26 cellular contexts compared by ENCODE assay signal in the genomic region with DNA sequence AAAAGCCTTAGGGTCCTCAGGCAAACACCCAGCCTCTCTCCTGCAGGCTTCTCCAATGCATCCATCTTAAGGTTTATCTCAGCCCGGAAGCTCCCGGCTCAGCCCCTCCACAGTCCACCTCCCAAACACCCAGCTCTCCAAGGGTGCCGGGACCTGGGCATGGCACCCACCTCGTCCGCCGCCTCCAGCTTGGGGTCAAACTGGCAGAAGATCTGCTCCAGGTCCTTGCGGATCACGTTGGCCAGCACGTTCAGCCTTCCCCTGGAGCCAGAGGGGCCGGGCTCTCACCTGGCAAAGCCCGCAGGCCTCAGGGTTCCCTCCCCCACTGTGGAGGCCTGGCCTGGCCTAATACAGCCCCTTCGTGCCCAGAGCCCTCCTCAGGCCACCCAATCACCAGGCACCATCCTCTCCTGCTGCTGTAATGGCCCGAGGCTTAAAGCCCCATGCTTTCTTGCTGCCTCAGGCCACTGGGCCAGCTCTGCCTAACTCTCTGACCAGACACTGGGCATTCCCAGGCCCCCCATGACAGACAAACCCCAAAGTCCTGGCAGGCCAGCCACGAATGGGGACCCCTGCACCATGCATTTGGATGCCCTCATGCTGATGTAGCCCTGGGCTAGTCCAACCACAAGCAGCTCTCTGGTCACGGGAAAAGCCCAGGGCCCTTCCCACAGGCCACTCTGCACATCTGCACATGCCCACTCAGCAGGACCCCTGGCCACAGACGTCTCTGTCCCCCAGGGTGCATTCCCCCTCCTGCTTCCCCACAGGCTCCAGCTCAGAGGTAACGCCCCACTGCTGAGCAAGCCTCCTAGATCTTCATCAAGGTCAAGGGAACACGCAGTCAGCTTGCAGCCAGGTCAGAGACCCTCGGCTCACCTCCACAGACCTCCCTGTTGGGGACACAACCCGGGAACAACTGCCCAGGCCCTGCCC. TPM values are rescaled to one million over a fixed set of nuclear protein-coding genes. Genes with fewer than 3 reads are reported as not detected.
"Had no signal": no experiment of that assay in that cellular context is flagged by ENCODE, and none has a peak within 500 bp of the region (broad histone marks: within the 10 kb centered on the region; RNA-seq: fewer than 3 reads in every experiment).

No MANE protein-coding gene starts in this region.

- H3K27ac ChIP-seq: gastrocnemius medialis, lower lobe of right lung, sigmoid colon, thoracic aorta, vagina had no signal

- H3K27me3 ChIP-seq: gastrocnemius medialis, sigmoid colon, vagina had no signal

- H3K4me1 Mint-ChIP-seq: activated naive CD4-positive, alpha-beta T cell treated with anti-CD3 and anti-CD28 coated beads, Interleukin-2, amount 50 U/mL, for 24 hours; brain; naive thymus-derived CD4-positive, alpha-beta T cell; WTC11 had no signal

- H3K36me3 Mint-ChIP-seq: activated naive CD4-positive, alpha-beta T cell treated with anti-CD3 and anti-CD28 coated beads, Interleukin-2, amount 50 U/mL, for 24 hours; brain; naive thymus-derived CD4-positive, alpha-beta T cell; type B pancreatic cell had no signal

- H3K36me3 ChIP-seq: gastrocnemius medialis, lower lobe of right lung, sigmoid colon, thoracic aorta, vagina had no signal

- H3K27ac Mint-ChIP-seq: activated naive CD4-positive, alpha-beta T cell treated with anti-CD3 and anti-CD28 coated beads, Interleukin-2, amount 50 U/mL, for 24 hours; activated T-helper 1 cell treated with anti-CD3 and anti-CD28 coated beads, Interleukin-12 subunit alpha, Interleukin-12 subunit beta, Interleukin-2, Interleukin-4 antibody, amounts not matched to agents 30 ng/mL and 10 ng/mL and 1 ng/mL, durations not matched to agents 14 hours and 24 hours and 36 hours; brain; naive thymus-derived CD4-positive, alpha-beta T cell; T-helper 1 cell treated with Interleukin-12 subunit alpha and Interleukin-12 subunit beta and Interleukin-4 antibody, amounts not matched to agents 30 μg/mL and 1 μg/mL, for 36 hours; type B pancreatic cell; WTC11 had no signal

- H3K4me3 Mint-ChIP-seq: activated naive CD4-positive, alpha-beta T cell treated with anti-CD3 and anti-CD28 coated beads, Interleukin-2, amount 50 U/mL, for 24 hours; activated T-helper 1 cell treated with anti-CD3 and anti-CD28 coated beads, Interleukin-12 subunit alpha, Interleukin-12 subunit beta, Interleukin-2, Interleukin-4 antibody, amounts not matched to agents 30 ng/mL and 10 ng/mL and 1 ng/mL, durations not matched to agents 14 hours and 24 hours and 36 hours; brain; naive thymus-derived CD4-positive, alpha-beta T cell; neural crest cell; T-helper 1 cell treated with Interleukin-12 subunit alpha and Interleukin-12 subunit beta and Interleukin-4 antibody, amounts not matched to agents 30 μg/mL and 1 μg/mL, for 36 hours; type B pancreatic cell; WTC11 had no signal

- ATAC-seq: esophagus mucosa; gastrocnemius medialis; naive thymus-derived CD4-positive, alpha-beta T cell; WTC11 had no signal

- H3K9me3 ChIP-seq: gastrocnemius medialis, lower lobe of right lung, sigmoid colon, thoracic aorta, vagina had no signal

- H3K27me3 Mint-ChIP-seq: type B pancreatic cell had no signal

- H3K9me3 Mint-ChIP-seq: activated naive CD4-positive, alpha-beta T cell treated with anti-CD3 and anti-CD28 coated beads, Interleukin-2, amount 50 U/mL, for 24 hours; activated T-helper 1 cell treated with anti-CD3 and anti-CD28 coated beads, Interleukin-12 subunit alpha, Interleukin-12 subunit beta, Interleukin-2, Interleukin-4 antibody, amounts not matched to agents 30 ng/mL and 10 ng/mL and 1 ng/mL, durations not matched to agents 14 hours and 24 hours and 36 hours; brain; neural crest cell; T-helper 1 cell treated with Interleukin-12 subunit alpha and Interleukin-12 subunit beta and Interleukin-4 antibody, amounts not matched to agents 30 μg/mL and 1 μg/mL, for 36 hours; type B pancreatic cell; WTC11 had no signal

- H3K4me2 ChIP-seq: smooth muscle cell had no signal

- H3K4me3 ChIP-seq: gastrocnemius medialis, lower lobe of right lung, sigmoid colon, smooth muscle cell, thoracic aorta, vagina had no signal

- DNase-seq: activated CD4-positive, alpha-beta T cell treated with anti-CD3 and anti-CD28 coated beads, Interleukin-2, amount 50 U/mL, for 4 hours; activated gamma-delta T cell; activated T-cell treated with anti-CD3 and anti-CD28 coated beads for 4 hours; caudate nucleus; dermis blood vessel endothelial cell; effector memory CD4-positive, alpha-beta T cell; gastrocnemius medialis; hypothalamus; lower lobe of right lung; naive thymus-derived CD4-positive, alpha-beta T cell; sigmoid colon; stimulated activated CD4-positive, alpha-beta T cell treated with anti-CD3 and anti-CD28 coated beads, Interleukin-4, amount 100 ng/mL, for 1 hour; stimulated activated naive CD4-positive, alpha-beta T cell; T1000 had no signal

- H3K4me1 ChIP-seq: gastrocnemius medialis, lower lobe of right lung, sigmoid colon, vagina had no signal

RNA-seq across cellular contexts. Expression of a gene that starts 12.3 kb away (rescaled TPM):
- total RNA-seq: aorta; naive thymus-derived CD4-positive, alpha-beta T cell; thoracic aorta had no signal
- polyA plus RNA-seq: naive thymus-derived CD4-positive, alpha-beta T cell had no signal
